ENCODE assay signal across 15 cellular contexts in the genomic region with DNA sequence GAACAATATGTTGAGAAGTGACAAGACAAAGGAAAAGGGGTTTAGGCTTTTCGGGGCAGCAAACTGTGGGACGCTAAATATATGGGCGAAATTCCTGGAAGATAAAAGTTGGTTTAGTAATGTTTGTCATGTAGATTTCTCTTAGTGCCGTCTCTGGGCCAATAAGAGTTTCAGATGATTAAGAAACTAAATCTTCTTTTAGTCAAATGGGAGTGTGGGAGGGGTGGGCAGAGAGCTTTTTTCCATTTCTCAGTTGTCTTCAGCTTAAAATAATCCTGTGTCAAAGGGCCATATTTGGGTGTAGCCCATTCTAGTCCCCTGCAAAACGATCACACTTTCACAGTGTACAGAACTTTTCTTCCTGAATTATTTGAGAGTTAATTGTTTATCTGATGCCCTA. TPM values are rescaled to one million over a fixed set of nuclear protein-coding genes. Genes with fewer than 3 reads are reported as not detected.
DNase-seq lines count a peak whose midpoint lies in the region; ATAC-seq and TF ChIP-seq lines count a peak whose summit lies in the region.
"Had no signal": no experiment of that assay in that cellular context is flagged by ENCODE, and none has a peak within 500 bp of the region (broad histone marks: within the 10 kb centered on the region; RNA-seq: fewer than 3 reads in every experiment).

No MANE protein-coding gene starts in this region.

- H3K36me3 ChIP-seq in GM23338 (ENCODE audit: insufficient read depth) (no peaks in the 10 kb centered on the region), mucosa of descending colon (ENCODE audit: low read depth) (no peaks in the 10 kb centered on the region)

- POLR2A ChIA-PET in activated CD4-positive, alpha-beta memory T cell treated with anti-CD3 and anti-CD28 coated beads for 36 hours (lab: Charles Lee), result no interaction called here

- peaks cover 62% of the 10 kb centered on the region for H3K4me1 Mint-ChIP-seq in activated T-cell treated with anti-CD3 and anti-CD28 coated beads, Interleukin-2, amount 50 U/mL, for 72 hours (ENCODE audit: low read depth)
- peaks cover 32% of the 10 kb centered on the region for H3K4me1 Mint-ChIP-seq in GM23338
- peaks cover 40% of the 10 kb centered on the region for H3K4me1 Mint-ChIP-seq in activated CD4-positive, alpha-beta memory T cell treated with anti-CD3 and anti-CD28 coated beads for 36 hours (ENCODE audit: low read depth)

- no peaks in the 10 kb centered on the region for H3K27me3 ChIP-seq in GM23338 (ENCODE audit: insufficient read depth)

- H4K20me1 ChIP-seq in GM23338 (replicated peaks; ENCODE audit: insufficient read depth), result no peaks in the 10 kb centered on the region

- CTCF ChIA-PET in activated CD4-positive, alpha-beta memory T cell treated with anti-CD3 and anti-CD28 coated beads for 36 hours (lab: Charles Lee), result interaction anchor here (1.1 to 1.5 kb wide), 2 partner anchors 207 to 454 kb away, joined by 3 to 4 read pairs; no protein-coding TSS in a partner anchor

- peaks cover 0 to 2% of the 10 kb centered on the region in 2 donors for H3K9me3 Mint-ChIP-seq in activated T-cell treated with anti-CD3 and anti-CD28 coated beads, Interleukin-2, amount 50 U/mL, for 72 hours
- H3K9me3 Mint-ChIP-seq in GM23338, result no peaks in the 10 kb centered on the region
- H3K9me3 Mint-ChIP-seq in activated CD4-positive, alpha-beta memory T cell treated with anti-CD3 and anti-CD28 coated beads for 36 hours, result no peaks in the 10 kb centered on the region
- H3K9me3 Mint-ChIP-seq: activated B cell treated with CpG ODN at 0.5 μM for 24 hours; CD4-positive, alpha-beta memory T cell had no signal

- intact Hi-C loops in activated CD4-positive, alpha-beta memory T cell treated with anti-CD3 and anti-CD28 coated beads for 36 hours (cut with micrococcal nuclease), result no loop called here
- intact Hi-C loops in mucosa of descending colon (cut with DNase I, micrococcal nuclease), result no loop called here

- H3K9me3 ChIP-seq in mucosa of descending colon, result no peaks in the 10 kb centered on the region

- no peaks in the 10 kb centered on the region for H3K79me2 ChIP-seq in GM23338 (replicated peaks; ENCODE audit: insufficient read depth)

- H3K4me3 Mint-ChIP-seq in activated T-cell treated with anti-CD3 and anti-CD28 coated beads, Interleukin-2, amount 50 U/mL, for 72 hours, result peak overlapping the region; percentile 47 to 71
- no peak overlapping the region; the same call in 2 of the 3 replicates for H3K4me3 Mint-ChIP-seq in GM23338
- no peak overlapping the region for H3K4me3 Mint-ChIP-seq in activated CD4-positive, alpha-beta memory T cell treated with anti-CD3 and anti-CD28 coated beads for 36 hours
- H3K4me3 Mint-ChIP-seq: activated B cell treated with CpG ODN at 0.5 μM for 24 hours; CD4-positive, alpha-beta memory T cell had no signal

- H3K4me3 ChIP-seq in GM23338, result no peak overlapping the region
- H3K4me3 ChIP-seq in mucosa of descending colon, result no peak overlapping the region

- peak; percentile 22 to 30 for ATAC-seq in activated T-cell treated with anti-CD3 and anti-CD28 coated beads, Interleukin-2, amount 50 U/mL, for 72 hours (replicated peaks in 1 of 2)
- ATAC-seq in GM23338, result peak; percentile 18; the same call in 2 of the 3 replicates
- peak; percentile 55 for ATAC-seq in stimulated activated naive CD8-positive, alpha-beta T cell treated with anti-CD3 and anti-CD28 coated beads, Interleukin-15, Interleukin-2, amounts not matched to agents 100 U/mL and 50 U/mL, for 24 hours
- no peak for ATAC-seq in mucosa of descending colon

- peaks cover 25% of the 10 kb centered on the region for H3K4me1 ChIP-seq in GM23338 (ENCODE audit: insufficient read depth)
- H3K4me1 ChIP-seq in mucosa of descending colon (ENCODE audit: low read depth), result no peaks in the 10 kb centered on the region

- H3K36me3 Mint-ChIP-seq in activated T-cell treated with anti-CD3 and anti-CD28 coated beads, Interleukin-2, amount 50 U/mL, for 72 hours (ENCODE audit: insufficient read depth in 2 of 2), result peaks cover 4 to 16% of the 10 kb centered on the region in 2 donors
- H3K36me3 Mint-ChIP-seq in GM23338 (ENCODE audit: low read depth), result no peaks in the 10 kb centered on the region
- peaks cover 5% of the 10 kb centered on the region for H3K36me3 Mint-ChIP-seq in activated CD4-positive, alpha-beta memory T cell treated with anti-CD3 and anti-CD28 coated beads for 36 hours
- H3K36me3 Mint-ChIP-seq: CD4-positive, alpha-beta memory T cell had no signal

- peak overlapping the region; percentile 36; the same call in 1 of the 2 replicates for H3K4me2 ChIP-seq in GM23338

- peak overlapping the region; percentile 93 for H3K27ac Mint-ChIP-seq in activated T-cell treated with anti-CD3 and anti-CD28 coated beads, Interleukin-2, amount 50 U/mL, for 72 hours
- H3K27ac Mint-ChIP-seq in GM23338, result no peak overlapping the region
- peak overlapping the region; percentile 59 for H3K27ac Mint-ChIP-seq in activated CD4-positive, alpha-beta memory T cell treated with anti-CD3 and anti-CD28 coated beads for 36 hours
- H3K27ac Mint-ChIP-seq: activated B cell treated with CpG ODN at 0.5 μM for 24 hours had no signal

- no peak for DNase-seq in activated T-cell treated with anti-CD3 and anti-CD28 coated beads, Interleukin-2, amount 50 U/mL, for 72 hours
- DNase-seq in activated T-cell treated with anti-CD3 and anti-CD28 coated beads, Interleukin-2, amount 50 U/mL, for 48 hours, result no peak
- DNase-seq in GM23338 (ENCODE audit: low spot score) (peak; percentile 64), NCI-H1417 (lab: John Stamatoyannopoulos, UW) (no peak), NCI-H1048 (lab: John Stamatoyannopoulos, UW) (no peak), mucosa of descending colon (no peak)
- peak; percentile 33 for DNase-seq in activated CD4-positive, alpha-beta memory T cell treated with anti-CD3 and anti-CD28 coated beads for 36 hours
- DNase-seq in stimulated activated naive CD8-positive, alpha-beta T cell treated with anti-CD3 and anti-CD28 coated beads, Interleukin-15, Interleukin-2, amounts not matched to agents 100 U/mL and 50 U/mL, for 24 hours, result no peak
- DNase-seq: activated B cell treated with CpG ODN at 0.5 μM for 24 hours; amniotic stem cell; caudate nucleus; CD4-positive, alpha-beta memory T cell; effector CD4-positive, alpha-beta T cell; mammary epithelial cell; NCI-H146 had no signal

- H3K27ac ChIP-seq in GM23338 (ENCODE audit: low read depth), result no peak overlapping the region

- no peaks in the 10 kb centered on the region for H3K9me2 ChIP-seq in GM23338 (ENCODE audit: insufficient read depth)

- H3K27me3 Mint-ChIP-seq in activated T-cell treated with anti-CD3 and anti-CD28 coated beads, Interleukin-2, amount 50 U/mL, for 72 hours (ENCODE audit: low read depth), result no peaks in the 10 kb centered on the region
- H3K27me3 Mint-ChIP-seq in GM23338 (ENCODE audit: insufficient read depth, low read depth, poor library complexity), result no peaks in the 10 kb centered on the region
- no peaks in the 10 kb centered on the region for H3K27me3 Mint-ChIP-seq in activated CD4-positive, alpha-beta memory T cell treated with anti-CD3 and anti-CD28 coated beads for 36 hours
- H3K27me3 Mint-ChIP-seq: activated B cell treated with CpG ODN at 0.5 μM for 24 hours; CD4-positive, alpha-beta memory T cell had no signal

- TF ChIP-seq CTCF in GM23338 (conservative IDR thresholded peaks at IDR 0.05; ENCODE audit: low read depth in 2 of 2) (no peak), mucosa of descending colon (IDR thresholded peaks at IDR 0.05) (no peak)

- no peaks in the 10 kb centered on the region for H3F3A ChIP-seq in GM23338 (replicated peaks; ENCODE audit: low read depth)

- H2AFZ ChIP-seq in GM23338, result no peak overlapping the region

TF ChIP-seq in GM23338, 12 proteins besides CTCF, POLR2A, EP300 and RAD21 (continues in another document):
- TF ChIP-seq, protein P1, sequence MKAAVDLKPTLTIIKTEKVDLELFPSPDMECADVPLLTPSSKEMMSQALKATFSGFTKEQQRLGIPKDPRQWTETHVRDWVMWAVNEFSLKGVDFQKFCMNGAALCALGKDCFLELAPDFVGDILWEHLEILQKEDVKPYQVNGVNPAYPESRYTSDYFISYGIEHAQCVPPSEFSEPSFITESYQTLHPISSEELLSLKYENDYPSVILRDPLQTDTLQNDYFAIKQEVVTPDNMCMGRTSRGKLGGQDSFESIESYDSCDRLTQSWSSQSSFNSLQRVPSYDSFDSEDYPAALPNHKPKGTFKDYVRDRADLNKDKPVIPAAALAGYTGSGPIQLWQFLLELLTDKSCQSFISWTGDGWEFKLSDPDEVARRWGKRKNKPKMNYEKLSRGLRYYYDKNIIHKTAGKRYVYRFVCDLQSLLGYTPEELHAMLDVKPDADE (IDR thresholded peaks at IDR 0.05), result no peak

RNA-seq across cellular contexts. Expression of gene FUT8, which starts 41.6 kb away (rescaled TPM):
- total RNA-seq in activated T-cell treated with anti-CD3 and anti-CD28 coated beads, Interleukin-2, amount 50 U/mL, for 72 hours, result 10 to 100 TPM; 49.6 to 59.8 TPM
- 22.2 and 23.2 TPM in 2 replicates for total RNA-seq in GM23338 (2014; rRNA removed; shearing (Covaris generic))
- 8.2 and 8.6 TPM in 2 replicates for polyA plus RNA-seq in GM23338 (2016; fragmentation: Nextera tagmentation; extraction: Ambion mirVana)
- 10 to 100 TPM; 50.7 to 51.4 TPM for total RNA-seq in activated CD4-positive, alpha-beta memory T cell treated with anti-CD3 and anti-CD28 coated beads for 36 hours
- total RNA-seq in mucosa of descending colon, result 10 to 100 TPM; 24.7 to 38.1 (median 32.2) TPM

Comparison
In these comparisons a context has a peak if more than half of its experiments do, and no peak if none do; other contexts are left out.
1. DNase-seq: peak in GM23338 (single experiment) and activated CD4-positive, alpha-beta memory T cell treated with anti-CD3 and anti-CD28 coated beads for 36 hours (single experiment); none in activated T-cell treated with anti-CD3 and anti-CD28 coated beads, Interleukin-2, amount 50 U/mL, for 72 hours (0 of 2), activated T-cell treated with anti-CD3 and anti-CD28 coated beads, Interleukin-2, amount 50 U/mL, for 48 hours (0 of 2), stimulated activated naive CD8-positive, alpha-beta T cell treated with anti-CD3 and anti-CD28 coated beads, Interleukin-15, Interleukin-2, amounts not matched to agents 100 U/mL and 50 U/mL, for 24 hours (single experiment), NCI-H1417 (0 of 3), NCI-H1048 (single experiment) and mucosa of descending colon (0 of 3).
2. H3K4me3 Mint-ChIP-seq: peak in activated T-cell treated with anti-CD3 and anti-CD28 coated beads, Interleukin-2, amount 50 U/mL, for 72 hours (2 of 2); none in GM23338 (single experiment) and activated CD4-positive, alpha-beta memory T cell treated with anti-CD3 and anti-CD28 coated beads for 36 hours (single experiment).